ENCODE assay signal across 8 cellular contexts in genomic region chr10:80196950-80197315, GRCh38. TPM values are rescaled to one million over a fixed set of nuclear protein-coding genes. Genes with fewer than 3 reads are reported as not detected.
DNase-seq lines count a peak whose midpoint lies in the region; ATAC-seq and TF ChIP-seq lines count a peak whose summit lies in the region.

No MANE protein-coding gene starts in this region.

- intact Hi-C loops in psoas muscle (cut with DNase I) = no loop called here

- no peak for TF ChIP-seq CTCF in psoas muscle (IDR thresholded peaks at IDR 0.05)
- TF ChIP-seq CTCF in WTC11 (IDR thresholded peaks at IDR 0.05) = no peak

- H3K9me3 ChIP-seq in psoas muscle = no peaks in the 10 kb centered on the region

- DNase-seq in caudate nucleus (lab: John Stamatoyannopoulos, UW) = no peak
- no peak for DNase-seq in psoas muscle
- no peak for DNase-seq in NCI-H524 (lab: John Stamatoyannopoulos, UW)
- no peak for DNase-seq in WTC11 (ENCODE audit: low spot score)
- no peak for DNase-seq in HuH-7 (ENCODE audit: low spot score)
- no peak for DNase-seq in NK-92 treated with Interleukin-12 subunit alpha and Interleukin-12 subunit beta, amount 100 ng/mL, for 24 hours (lab: John Stamatoyannopoulos, UW)

- 68 to 73% (median 72%) methylated on average over 2 of the region's 2 CpGs for WGBS in psoas muscle, 3 donors

- no peak overlapping the region for H3K27ac Mint-ChIP-seq in WTC11

- H3K4me3 ChIP-seq in psoas muscle = peak overlapping the region; percentile 96

- CTCF ChIA-PET in WTC11 (lab: Charles Lee) = interaction anchor here (0.5 kb wide), 1 partner anchor 326 kb away, joined by 4 read pairs; no protein-coding TSS in a partner anchor

- peak overlapping the region; percentile 69 for H3K27ac ChIP-seq in caudate nucleus (ENCODE audit: low read depth, low read length)
- H3K27ac ChIP-seq in psoas muscle = peak overlapping the region; percentile 99

- no peaks in the 10 kb centered on the region for H3K36me3 Mint-ChIP-seq in WTC11

- peaks cover 69% of the 10 kb centered on the region for H3K4me1 Mint-ChIP-seq in WTC11

- peaks cover 97% of the 10 kb centered on the region for H3K4me1 ChIP-seq in psoas muscle

- H3K36me3 ChIP-seq in psoas muscle (ENCODE audit: insufficient read depth in 1 of 2, low read depth in 1 of 2) = no peaks in the 10 kb centered on the region

- ATAC-seq in GM18517 (IDR thresholded peaks at IDR 0.05; ENCODE audit: unreplicated experiment) (peak; percentile 8), HG02885 (IDR thresholded peaks at IDR 0.05; ENCODE audit: poor library complexity, unreplicated experiment) (peak; percentile 14), psoas muscle (no peak), WTC11 (no peak)

- H3K27me3 Mint-ChIP-seq in WTC11 (ENCODE audit: low read depth) = no peaks in the 10 kb centered on the region

- H3K27me3 ChIP-seq in psoas muscle (ENCODE audit: insufficient read depth in 3 of 3, low read length in 2 of 3) = no peaks in the 10 kb centered on the region

- no peaks in the 10 kb centered on the region for H3K9me3 Mint-ChIP-seq in WTC11

- POLR2A ChIA-PET in WTC11 (lab: Charles Lee) = no interaction called here

- H3K4me3 Mint-ChIP-seq in WTC11 = no peak overlapping the region

TF ChIP-seq in WTC11, 78 proteins besides CTCF, POLR2A, EP300 and RAD21 (continues in another document):
- no peak for TF ChIP-seq STAT6 (CRISPR knock-in tag; conservative IDR thresholded peaks at IDR 0.05; ENCODE audit: low read depth)
- TF ChIP-seq USF1 (CRISPR knock-in tag; IDR thresholded peaks at IDR 0.05) = no peak
- no peak for TF ChIP-seq FOXP1 (CRISPR knock-in tag; IDR thresholded peaks at IDR 0.05; ENCODE audit: borderline replicate concordance)
- no peak for TF ChIP-seq EMX1 (CRISPR knock-in tag; IDR thresholded peaks at IDR 0.05)
- TF ChIP-seq ESRRA (CRISPR knock-in tag; IDR thresholded peaks at IDR 0.05; ENCODE audit: borderline replicate concordance) = no peak
- TF ChIP-seq ZNF512 (CRISPR knock-in tag; IDR thresholded peaks at IDR 0.05; ENCODE audit: borderline replicate concordance) = no peak
- TF ChIP-seq ZNF121 (CRISPR knock-in tag; IDR thresholded peaks at IDR 0.05) = no peak
- TF ChIP-seq HMGXB4 (CRISPR knock-in tag; IDR thresholded peaks at IDR 0.05) = no peak
- no peak for TF ChIP-seq PRDM15 (CRISPR knock-in tag; IDR thresholded peaks at IDR 0.05)
- no peak for TF ChIP-seq KAT7 (CRISPR knock-in tag; IDR thresholded peaks at IDR 0.05; ENCODE audit: borderline replicate concordance)
- no peak for TF ChIP-seq ZNF263 (CRISPR knock-in tag; IDR thresholded peaks at IDR 0.05; ENCODE audit: low read depth)
- no peak for TF ChIP-seq E2F5 (CRISPR knock-in tag; IDR thresholded peaks at IDR 0.05)
- TF ChIP-seq IRF1 (CRISPR knock-in tag; IDR thresholded peaks at IDR 0.05) = no peak
- TF ChIP-seq NR3C1 (CRISPR knock-in tag; conservative IDR thresholded peaks at IDR 0.05; ENCODE audit: low read depth) = no peak
- no peak for TF ChIP-seq NR2C2 (CRISPR knock-in tag; IDR thresholded peaks at IDR 0.05)
- no peak for TF ChIP-seq ZNF423 (CRISPR knock-in tag; IDR thresholded peaks at IDR 0.05)
- no peak for TF ChIP-seq JUN (CRISPR knock-in tag; IDR thresholded peaks at IDR 0.05)
- no peak for TF ChIP-seq MXD4 (CRISPR knock-in tag; IDR thresholded peaks at IDR 0.05; ENCODE audit: borderline replicate concordance)

RNA-seq across cellular contexts. Expression of gene ANXA11, which starts 8.4 kb away (rescaled TPM):
- total RNA-seq in psoas muscle (100 to 1,000 TPM; 120 to 389 (median 273) TPM), WTC11 (2021) (67.5 to 83.3 TPM (median 80.1 TPM) in 3 replicates)
- 100 to 1,000 TPM; 112 to 164 (median 132) TPM for polyA plus RNA-seq in psoas muscle

Comparison
In these comparisons a context has a peak if more than half of its experiments do, and no peak if none do; other contexts are left out.
1. ATAC-seq: peak in GM18517 (single experiment) and HG02885 (single experiment); none in psoas muscle (0 of 4) and WTC11 (single experiment).